9 cellular contexts compared by ENCODE assay signal in the genomic region with DNA sequence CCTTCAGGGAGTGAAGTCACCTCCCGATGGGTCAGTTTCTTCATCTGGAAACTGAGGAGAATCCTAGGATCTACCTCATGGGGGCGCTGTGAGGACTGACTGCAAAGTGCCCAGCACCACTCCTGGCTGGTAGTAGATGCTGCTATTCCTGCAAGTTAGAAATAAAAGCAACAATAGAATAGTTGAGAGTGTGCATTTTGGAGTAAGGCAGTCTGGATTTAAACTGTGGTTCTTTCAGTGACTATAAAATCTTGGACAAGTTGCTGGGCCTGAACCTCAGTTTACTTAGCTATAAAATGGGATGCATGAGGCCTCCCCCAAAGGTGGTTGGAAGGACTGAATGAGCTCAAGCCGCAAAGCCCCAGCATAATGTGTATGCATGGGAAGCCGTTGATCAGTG.
A peak's percentile ranks its signal among the peaks of the same experiment; 100 is the strongest.
DNase-seq lines count a peak whose midpoint lies in the region; ATAC-seq and TF ChIP-seq lines count a peak whose summit lies in the region.
"Had no signal": no experiment of that assay in that cellular context is flagged by ENCODE, and none has a peak within 500 bp of the region (broad histone marks: within the 10 kb centered on the region; RNA-seq: fewer than 3 reads in every experiment).

No MANE protein-coding gene starts in this region.

- no peak overlapping the region for H3K4me3 Mint-ChIP-seq in glutamatergic neuron (ENCODE audit: unreplicated experiment)
- H3K4me3 Mint-ChIP-seq: IgD-negative memory B cell had no signal

- no peak for ATAC-seq in GM19324 (IDR thresholded peaks at IDR 0.05; ENCODE audit: low FRiP score, unreplicated experiment)

- no peak overlapping the region for H3K27ac Mint-ChIP-seq in glutamatergic neuron (ENCODE audit: unreplicated experiment)
- H3K27ac Mint-ChIP-seq: IgD-negative memory B cell had no signal

- TF ChIP-seq CTCF in glutamatergic neuron (IDR thresholded peaks at IDR 0.05; ENCODE audit: partially characterized antibody, unreplicated experiment) (peak; percentile 27), foreskin fibroblast (IDR thresholded peaks at IDR 0.05; ENCODE audit: low read depth, low read length) (no peak)

- no peak overlapping the region for H3K4me3 ChIP-seq in foreskin fibroblast (ENCODE audit: low read depth in 1 of 2, low read length in 2 of 2)

- DNase-seq in stimulated activated naive CD4-positive, alpha-beta T cell treated with Interleukin-2 at 50 U/mL for 16 hours (lab: John Stamatoyannopoulos, UW), result peak; percentile 17
- no peak for DNase-seq in stimulated activated naive CD4-positive, alpha-beta T cell (lab: John Stamatoyannopoulos, UW)
- peak; percentile 9 for DNase-seq in activated CD4-positive, alpha-beta T cell treated with anti-CD3 and anti-CD28 coated beads, Interleukin-2, amount 50 U/mL, for 1 hour
- DNase-seq in glutamatergic neuron (no peak), NCI-H1105 (lab: John Stamatoyannopoulos, UW) (no peak), NCI-H146 (lab: John Stamatoyannopoulos, UW) (no peak), foreskin fibroblast (no peak)

- H3K36me3 Mint-ChIP-seq in glutamatergic neuron (ENCODE audit: unreplicated experiment), result no peaks in the 10 kb centered on the region
- H3K36me3 Mint-ChIP-seq: IgD-negative memory B cell had no signal

- H3K4me1 Mint-ChIP-seq in glutamatergic neuron (ENCODE audit: low read depth, unreplicated experiment), result no peaks in the 10 kb centered on the region
- H3K4me1 Mint-ChIP-seq: IgD-negative memory B cell had no signal

- H3K27me3 Mint-ChIP-seq in glutamatergic neuron (ENCODE audit: unreplicated experiment), result peaks cover 2% of the 10 kb centered on the region
- H3K27me3 Mint-ChIP-seq: IgD-negative memory B cell had no signal

- H3K9me3 Mint-ChIP-seq in glutamatergic neuron (ENCODE audit: unreplicated experiment), result no peaks in the 10 kb centered on the region

Comparison
In these comparisons a context has a peak if more than half of its experiments do, and no peak if none do; other contexts are left out.
1. DNase-seq: peak in stimulated activated naive CD4-positive, alpha-beta T cell treated with Interleukin-2 at 50 U/mL for 16 hours (single experiment) and activated CD4-positive, alpha-beta T cell treated with anti-CD3 and anti-CD28 coated beads, Interleukin-2, amount 50 U/mL, for 1 hour (single experiment); none in stimulated activated naive CD4-positive, alpha-beta T cell (0 of 6), glutamatergic neuron (single experiment), NCI-H1105 (single experiment), NCI-H146 (single experiment) and foreskin fibroblast (0 of 2).